ENCODE assay signal across 7 cellular contexts in the genomic region with DNA sequence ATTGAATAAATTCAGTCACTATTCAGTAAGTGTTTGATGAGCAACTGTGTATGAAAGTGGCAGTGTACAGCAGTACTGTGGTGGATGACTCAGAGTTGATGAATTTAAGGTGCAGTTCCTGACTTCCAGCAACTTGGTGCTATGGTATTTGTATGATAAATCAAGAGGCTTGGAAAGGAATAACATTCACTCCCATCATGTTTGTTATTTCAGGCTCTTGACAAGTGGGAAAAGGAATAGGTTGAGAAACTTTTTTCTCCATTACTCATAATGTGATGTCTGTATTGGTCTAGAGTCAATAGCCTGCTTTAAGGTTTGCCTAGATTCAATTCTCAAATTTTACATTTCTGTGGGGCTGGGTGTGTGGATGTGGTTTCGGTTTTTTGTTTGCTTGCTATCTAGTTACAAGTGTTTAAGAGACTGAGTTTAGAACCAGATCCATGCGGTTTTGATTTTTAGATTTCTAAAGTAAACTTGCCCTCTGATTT. TPM values are rescaled to one million over a fixed set of nuclear protein-coding genes. Genes with fewer than 3 reads are reported as not detected.
DNase-seq lines count a peak whose midpoint lies in the region; ATAC-seq and TF ChIP-seq lines count a peak whose summit lies in the region.

No MANE protein-coding gene starts in this region.

- peak; percentile 55 for DNase-seq in MG63
- DNase-seq in retinal pigment epithelial cell (ENCODE audit: low read depth), result peak; percentile 93
- DNase-seq in MV-4-11 (lab: John Stamatoyannopoulos, UW), result no peak
- DNase-seq in GM13977 (ENCODE audit: low spot score), result no peak

- TF ChIP-seq CTCF in retinal pigment epithelial cell (conservative IDR thresholded peaks at IDR 0.05; ENCODE audit: low read depth, low read length) (no peak), GM13977 (IDR thresholded peaks at IDR 0.05; ENCODE audit: extremely low read depth, insufficient read depth, missing control alignments) (no peak)

- no peaks in the 10 kb centered on the region for H3K9me3 ChIP-seq in MG63

- in situ Hi-C loops in GM13977 (cut with MboI; ENCODE audit: low pct_unique_long_range_greater_than_20kb, low sequenced_read_pairs, unreplicated experiment), result no loop called here

- peaks cover 6% of the 10 kb centered on the region for H3K36me3 ChIP-seq in MG63

- peak overlapping the region; percentile 6 for H3K4me3 ChIP-seq in MG63
- no peak overlapping the region for H3K4me3 ChIP-seq in retinal pigment epithelial cell (ENCODE audit: low read length)

- no peaks in the 10 kb centered on the region for H3K27me3 ChIP-seq in MG63

- ATAC-seq in GM21786 (IDR thresholded peaks at IDR 0.05; ENCODE audit: unreplicated experiment) (peak; percentile 68), esophagus mucosa (peak; percentile 99), GM21360 (IDR thresholded peaks at IDR 0.05; ENCODE audit: unreplicated experiment) (no peak)

RNA-seq across cellular contexts. Expression of gene CYP2U1, which starts 35.1 kb away (rescaled TPM):
- total RNA-seq in MG63 (2014; rRNA removed; shearing (Covaris generic); ENCODE audit: low replicate concordance), result 2.0 and 4.9 TPM in 2 replicates
- total RNA-seq in esophagus mucosa, result 0.92 TPM

Comparison
In these comparisons a context has a peak if more than half of its experiments do, and no peak if none do; other contexts are left out.
1. DNase-seq: peak in MG63 (single experiment) and retinal pigment epithelial cell (single experiment); none in MV-4-11 (single experiment) and GM13977 (single experiment).